In genomic region chr15:96342143-96342466, GRCh38 we compare ENCODE assay signal across 13 cellular contexts. TPM values are rescaled to one million over a fixed set of nuclear protein-coding genes. Genes with fewer than 3 reads are reported as not detected.
DNase-seq lines count a peak whose midpoint lies in the region; ATAC-seq, FAIRE-seq and TF ChIP-seq lines count a peak whose summit lies in the region.
"Had no signal": no experiment of that assay in that cellular context is flagged by ENCODE, and none has a peak within 500 bp of the region (broad histone marks: within the 10 kb centered on the region; RNA-seq: fewer than 3 reads in every experiment).

No MANE protein-coding gene starts in this region.

- POLR2A ChIA-PET in endothelial cell of umbilical vein (lab: Charles Lee), result interaction anchor here (0.7 kb wide), 1 partner anchor 11 kb away, joined by 3 read pairs; the partner anchor contains the start of gene NR2F2
- POLR2A ChIA-PET in naive thymus-derived CD4-positive, alpha-beta T cell (lab: Charles Lee), result no interaction called here

- peaks cover 3% of the 10 kb centered on the region for H3K9me3 Mint-ChIP-seq in activated naive CD4-positive, alpha-beta T cell treated with anti-CD3 and anti-CD28 coated beads, Interleukin-2, amount 10 ng/mL, durations not matched to agents 7 days and 5 days
- H3K9me3 Mint-ChIP-seq in nephron (no peaks in the 10 kb centered on the region), type B pancreatic cell (no peaks in the 10 kb centered on the region), CD14-positive monocyte (peaks cover 0 to 36% (median 22%) of the 10 kb centered on the region in 7 donors)
- H3K9me3 Mint-ChIP-seq in naive thymus-derived CD4-positive, alpha-beta T cell, result peaks cover 0 to 52% (median 13%) of the 10 kb centered on the region in 11 donors

- peaks cover 5% of the 10 kb centered on the region for H3K4me1 Mint-ChIP-seq in activated naive CD4-positive, alpha-beta T cell treated with anti-CD3 and anti-CD28 coated beads, Interleukin-2, amount 10 ng/mL, durations not matched to agents 7 days and 5 days
- H3K4me1 Mint-ChIP-seq in nephron, result peaks cover 67% of the 10 kb centered on the region
- H3K4me1 Mint-ChIP-seq in type B pancreatic cell (ENCODE audit: unreplicated experiment), result peaks cover 81% of the 10 kb centered on the region
- peaks cover 17% of the 10 kb centered on the region for H3K4me1 Mint-ChIP-seq in CD14-positive monocyte
- H3K4me1 Mint-ChIP-seq in naive thymus-derived CD4-positive, alpha-beta T cell, result peaks cover 0 to 31% (median 17%) of the 10 kb centered on the region in 7 donors

- TF ChIP-seq POLR2A in endothelial cell of umbilical vein (IDR thresholded peaks at IDR 0.05; ENCODE audit: low read depth, low read length), result no peak

- peaks cover 46% of the 10 kb centered on the region for H3K4me1 ChIP-seq in endothelial cell of umbilical vein (ENCODE audit: control insufficient read depth, extremely low read depth, insufficient read depth, low read length)
- H3K4me1 ChIP-seq in naive thymus-derived CD4-positive, alpha-beta T cell (ENCODE audit: control insufficient read depth in 2 of 2, insufficient read depth in 2 of 2, low read length in 2 of 2), result no peaks in the 10 kb centered on the region

- no peaks in the 10 kb centered on the region for H3K27me3 ChIP-seq in endothelial cell of umbilical vein (ENCODE audit: control insufficient read depth in 2 of 2, insufficient read depth in 2 of 2, low read length in 2 of 2)
- peaks cover 0 to 26% of the 10 kb centered on the region in 2 donors for H3K27me3 ChIP-seq in naive thymus-derived CD4-positive, alpha-beta T cell (ENCODE audit: control insufficient read depth in 2 of 2, insufficient read depth in 2 of 2, low read length in 2 of 2)

- peaks cover 11% of the 10 kb centered on the region for H3K27me3 Mint-ChIP-seq in activated naive CD4-positive, alpha-beta T cell treated with anti-CD3 and anti-CD28 coated beads, Interleukin-2, amount 10 ng/mL, durations not matched to agents 7 days and 5 days
- H3K27me3 Mint-ChIP-seq in nephron (ENCODE audit: low read depth), result peaks cover 17% of the 10 kb centered on the region
- peaks cover 34% of the 10 kb centered on the region for H3K27me3 Mint-ChIP-seq in type B pancreatic cell
- peaks cover 0 to 97% (median 96%) of the 10 kb centered on the region in 3 donors for H3K27me3 Mint-ChIP-seq in CD14-positive monocyte (ENCODE audit: low read depth in 3 of 3)
- peaks cover 89 to 97% (median 93%) of the 10 kb centered on the region in 5 donors for H3K27me3 Mint-ChIP-seq in naive thymus-derived CD4-positive, alpha-beta T cell

- no peak overlapping the region for H2AFZ ChIP-seq in endothelial cell of umbilical vein (ENCODE audit: low read depth, low read length)

- intact Hi-C loops in endothelial cell of umbilical vein (cut with micrococcal nuclease), result loop anchor here (1.0 to 5.0 kb wide), 2 partner anchors 8 to 1930 kb away; no protein-coding TSS in a partner anchor
- intact Hi-C loops in CD14-positive monocyte (cut with micrococcal nuclease), result no loop called here
- intact Hi-C loops in naive thymus-derived CD4-positive, alpha-beta T cell (cut with micrococcal nuclease), result loop anchor here in 1 of 2 donors (5.0 to 10.0 kb wide), 3 partner anchors 75 to 1757 kb away; no protein-coding TSS in a partner anchor

- peak overlapping the region; percentile 42 for H3K27ac Mint-ChIP-seq in activated naive CD4-positive, alpha-beta T cell treated with anti-CD3 and anti-CD28 coated beads, Interleukin-2, amount 10 ng/mL, durations not matched to agents 7 days and 5 days
- H3K27ac Mint-ChIP-seq in nephron, result peak overlapping the region; percentile 96 to 100 (median 97)
- peak overlapping the region; percentile 93 for H3K27ac Mint-ChIP-seq in type B pancreatic cell
- no peak overlapping the region for H3K27ac Mint-ChIP-seq in CD14-positive monocyte
- peak overlapping the region in 1 of 9 donors; percentile 18 for H3K27ac Mint-ChIP-seq in naive thymus-derived CD4-positive, alpha-beta T cell

- H3K79me2 ChIP-seq in endothelial cell of umbilical vein (ENCODE audit: control insufficient read depth, insufficient read depth, low read length), result peaks cover 100% of the 10 kb centered on the region

- H3K9me3 ChIP-seq in endothelial cell of umbilical vein (replicated peaks; ENCODE audit: control insufficient read depth, insufficient read depth, low read length), result no peaks in the 10 kb centered on the region
- H3K9me3 ChIP-seq in naive thymus-derived CD4-positive, alpha-beta T cell (ENCODE audit: control insufficient read depth in 2 of 3, low read length in 3 of 3), result peaks cover 0 to 7% (median 0%) of the 10 kb centered on the region in 3 experiments

- peaks cover 2% of the 10 kb centered on the region for H4K20me1 ChIP-seq in endothelial cell of umbilical vein (replicated peaks; ENCODE audit: control insufficient read depth, extremely low read depth, insufficient read depth, low read length)

- TF ChIP-seq CTCF in endothelial cell of umbilical vein (IDR thresholded peaks at IDR 0.05; ENCODE audit: extremely low read depth in 1 of 2, insufficient read depth in 1 of 2, low read depth in 1 of 2, low read length in 2 of 2) (no peak), nephron (IDR thresholded peaks at IDR 0.05; ENCODE audit: unreplicated experiment in 3 of 3) (no peak), type B pancreatic cell (conservative IDR thresholded peaks at IDR 0.05) (no peak), CD14-positive monocyte (IDR thresholded peaks at IDR 0.05) (no peak)

- H3K4me2 ChIP-seq in endothelial cell of umbilical vein (ENCODE audit: insufficient read depth, low read length), result peak overlapping the region; percentile 94

- H3K9ac ChIP-seq in endothelial cell of umbilical vein (replicated peaks; ENCODE audit: extremely low read depth, insufficient read depth, low read length), result peak overlapping the region; percentile 83

- H3K9me1 ChIP-seq in endothelial cell of umbilical vein (replicated peaks; ENCODE audit: control insufficient read depth, extremely low read depth, insufficient read depth, low read length), result no peaks in the 10 kb centered on the region

- ATAC-seq in naive thymus-derived CD4-positive, alpha-beta T cell, result no peak
- ATAC-seq: stimulated activated naive B cell treated with anti-CD40 and anti-IgM and Interleukin-4, amounts not matched to agents 10 μg/mL and 1 μg/mL and 100 μg/mL, for 72 hours had no signal

- DNase-seq in activated naive CD4-positive, alpha-beta T cell treated with anti-CD3 and anti-CD28 coated beads, Interleukin-2, amount 10 ng/mL, durations not matched to agents 7 days and 5 days, result no peak
- no peak for DNase-seq in activated naive CD4-positive, alpha-beta T cell treated with anti-CD3 and anti-CD28 coated beads, Interleukin-2, amount 50 U/mL, for 16 hours
- DNase-seq in endothelial cell of umbilical vein (ENCODE audit: low read depth, low spot score), result peak; percentile 33
- DNase-seq in type B pancreatic cell (ENCODE audit: extremely low spot score, unreplicated experiment), result no peak
- no peak for DNase-seq in CD14-positive monocyte (ENCODE audit: low spot score)
- DNase-seq in COR-L47 (lab: John Stamatoyannopoulos, UW), result no peak
- no peak for DNase-seq in naive thymus-derived CD4-positive, alpha-beta T cell
- DNase-seq: stimulated activated naive B cell treated with anti-CD40 and anti-IgM and Interleukin-4, amounts not matched to agents 10 μg/mL and 1 μg/mL and 100 μg/mL, for 72 hours had no signal

- H3K36me3 Mint-ChIP-seq in activated naive CD4-positive, alpha-beta T cell treated with anti-CD3 and anti-CD28 coated beads, Interleukin-2, amount 10 ng/mL, durations not matched to agents 7 days and 5 days, result peaks cover 3% of the 10 kb centered on the region
- H3K36me3 Mint-ChIP-seq in nephron (ENCODE audit: low read depth), result peaks cover 82% of the 10 kb centered on the region
- peaks cover 42% of the 10 kb centered on the region for H3K36me3 Mint-ChIP-seq in type B pancreatic cell
- H3K36me3 Mint-ChIP-seq in CD14-positive monocyte, result peaks cover 5 to 10% of the 10 kb centered on the region in 2 donors
- H3K36me3 Mint-ChIP-seq in naive thymus-derived CD4-positive, alpha-beta T cell, result peaks cover 0 to 12% (median 0%) of the 10 kb centered on the region in 5 donors

- H3K4me3 Mint-ChIP-seq in activated naive CD4-positive, alpha-beta T cell treated with anti-CD3 and anti-CD28 coated beads, Interleukin-2, amount 10 ng/mL, durations not matched to agents 7 days and 5 days, result no peak overlapping the region
- H3K4me3 Mint-ChIP-seq in nephron (peak overlapping the region; percentile 94 to 97 (median 95)), type B pancreatic cell (peak overlapping the region; percentile 95), CD14-positive monocyte (peak overlapping the region in 1 of 2 donors; percentile 84)
- H3K4me3 Mint-ChIP-seq in naive thymus-derived CD4-positive, alpha-beta T cell, result no peak overlapping the region
- H3K4me3 Mint-ChIP-seq: stimulated activated naive B cell treated with anti-CD40 and anti-IgM and Interleukin-4, amounts not matched to agents 10 μg/mL and 1 μg/mL and 100 μg/mL, for 72 hours had no signal

- CTCF ChIA-PET in activated naive CD4-positive, alpha-beta T cell treated with anti-CD3 and anti-CD28 coated beads, Interleukin-2, amount 10 ng/mL, durations not matched to agents 7 days and 5 days (lab: Charles Lee), result no interaction called here
- CTCF ChIA-PET in endothelial cell of umbilical vein (lab: Charles Lee), result interaction anchor here (1.7 to 4.3 kb wide), 3 partner anchors 12 to 1083 kb away, joined by 5 to 37 read pairs (median 22); partner anchors contain the start of gene NR2F2
- CTCF ChIA-PET in naive thymus-derived CD4-positive, alpha-beta T cell (lab: Charles Lee), result no interaction called here

- dilution Hi-C loops in endothelial cell of umbilical vein (cut with MboI; ENCODE audit: extremely low pct_ligation_motif_present, low sequenced_read_pairs), result loop anchor here (25.0 kb wide), 1 partner anchor 1030 kb away; no protein-coding TSS in a partner anchor

- peaks cover 10 to 16% of the 10 kb centered on the region in 2 experiments for H3K36me3 ChIP-seq in endothelial cell of umbilical vein (ENCODE audit: control insufficient read depth in 2 of 2, extremely low read depth in 1 of 2, insufficient read depth in 2 of 2, low read length in 2 of 2)
- no peaks in the 10 kb centered on the region for H3K36me3 ChIP-seq in naive thymus-derived CD4-positive, alpha-beta T cell (ENCODE audit: control insufficient read depth in 2 of 3, insufficient read depth in 3 of 3, low read length in 3 of 3)

- H3K4me3 ChIP-seq in endothelial cell of umbilical vein (replicated peaks in 1 of 3; ENCODE audit: insufficient read depth in 1 of 3, low read depth in 1 of 3, low read length in 3 of 3), result peak overlapping the region; percentile 56 to 99 (median 74)
- H3K4me3 ChIP-seq in naive thymus-derived CD4-positive, alpha-beta T cell (ENCODE audit: low read length), result no peak overlapping the region

- BruUV-seq in endothelial cell of umbilical vein (replicated peaks; lab: Mats Ljungman, UMichigan), result no TSS peak

- peak overlapping the region; percentile 87 for H3K27ac ChIP-seq in endothelial cell of umbilical vein (ENCODE audit: insufficient read depth, low read depth, low read length)
- H3K27ac ChIP-seq in naive thymus-derived CD4-positive, alpha-beta T cell (ENCODE audit: low read depth, low read length), result no peak overlapping the region

- FAIRE-seq in endothelial cell of umbilical vein (lab: Jason Lieb, UNC), result no peak
- FAIRE-seq: A204.1, colon, keratinocyte had no signal

RNA-seq across cellular contexts. Expression of gene NR2F2, which starts 11.6 kb away (rescaled TPM):
- total RNA-seq in endothelial cell of umbilical vein, result 153 and 182 TPM in 2 replicates
- polyA plus RNA-seq in endothelial cell of umbilical vein, result 105 and 120 TPM in 2 replicates
- polyA plus RNA-seq in endothelial cell of umbilical vein (2011; cell fraction: cytosol; rRNA removed), result 108 and 112 TPM in 2 replicates
- polyA plus RNA-seq in endothelial cell of umbilical vein (2011; cell fraction: nucleus; rRNA removed), result 115 and 122 TPM in 2 replicates
- 242 and 247 TPM in 2 replicates for polyA plus RNA-seq in endothelial cell of umbilical vein (2012)
- polyA minus RNA-seq in endothelial cell of umbilical vein, result 77.0 and 94.2 TPM in 2 replicates
- 23.5 TPM for polyA minus RNA-seq in endothelial cell of umbilical vein (2011; cell fraction: cytosol; rRNA and poly(A)+ RNA removed)
- 98.6 and 113 TPM in 2 replicates for polyA minus RNA-seq in endothelial cell of umbilical vein (2011; cell fraction: nucleus; rRNA and poly(A)+ RNA removed)
- total RNA-seq in type B pancreatic cell (ENCODE audit: low replicate concordance), result 135 and 270 TPM in 2 replicates
- not detected for polyA plus RNA-seq in CD14-positive monocyte
- not detected for total RNA-seq in naive thymus-derived CD4-positive, alpha-beta T cell
- polyA plus RNA-seq in naive thymus-derived CD4-positive, alpha-beta T cell, result not detected
- total RNA-seq: T-helper 2 cell treated with Interferon-gamma antibody and Interleukin-4, amounts not matched to agents 100 ng/mL and 5 ng/mL, for 36 hours had no signal

Comparison
In these comparisons a context has a peak if more than half of its experiments do, and no peak if none do; other contexts are left out.
1. H3K27ac Mint-ChIP-seq: peak in activated naive CD4-positive, alpha-beta T cell treated with anti-CD3 and anti-CD28 coated beads, Interleukin-2, amount 10 ng/mL, durations not matched to agents 7 days and 5 days (single experiment), nephron (3 of 3) and type B pancreatic cell (single experiment); none in CD14-positive monocyte (0 of 7).
2. H3K4me3 Mint-ChIP-seq: peak in nephron (3 of 3) and type B pancreatic cell (single experiment); none in activated naive CD4-positive, alpha-beta T cell treated with anti-CD3 and anti-CD28 coated beads, Interleukin-2, amount 10 ng/mL, durations not matched to agents 7 days and 5 days (single experiment) and naive thymus-derived CD4-positive, alpha-beta T cell (0 of 10).
3. RNA of gene NR2F2, which starts 11.6 kb away (total RNA-seq): 153 to 182 TPM in endothelial cell of umbilical vein and 135 to 270 TPM in type B pancreatic cell; not detected in naive thymus-derived CD4-positive, alpha-beta T cell; every median in the first group is over 100 times any median in the second.